34 cellular contexts compared by ENCODE assay signal in the genomic region with DNA sequence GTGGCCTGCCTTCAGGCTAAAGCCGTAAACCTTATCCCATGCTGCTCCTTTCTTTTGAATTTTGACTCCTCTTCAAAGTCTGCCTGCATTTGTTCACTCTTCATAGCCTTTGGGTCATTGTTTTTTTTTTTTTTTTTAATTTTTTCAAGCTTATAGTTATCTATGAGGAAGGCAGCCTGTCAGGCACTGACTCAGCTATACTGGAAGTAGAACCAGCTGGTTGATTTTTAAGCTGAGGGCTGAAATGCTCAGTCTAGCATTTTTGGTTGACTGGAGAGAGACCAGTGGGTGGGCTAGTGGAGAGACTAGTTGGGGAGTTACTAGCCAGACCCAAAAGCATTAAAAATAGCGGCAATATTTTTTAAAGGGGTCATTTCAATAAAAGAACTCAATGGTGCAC. TPM values are rescaled to one million over a fixed set of nuclear protein-coding genes. Genes with fewer than 3 reads are reported as not detected.
DNase-seq lines count a peak whose midpoint lies in the region; ATAC-seq and TF ChIP-seq lines count a peak whose summit lies in the region.
"Had no signal": no experiment of that assay in that cellular context is flagged by ENCODE, and none has a peak within 500 bp of the region (broad histone marks: within the 10 kb centered on the region; RNA-seq: fewer than 3 reads in every experiment).

No MANE protein-coding gene starts in this region.

- TF ChIP-seq CTCF in fibroblast of the aortic adventitia (IDR thresholded peaks at IDR 0.05; ENCODE audit: insufficient read depth, low read length) (no peak), ovary (IDR thresholded peaks at IDR 0.05) (no peak)

- peak; percentile 67 for ATAC-seq in GM19438 (IDR thresholded peaks at IDR 0.05; ENCODE audit: low read depth, unreplicated experiment)
- ATAC-seq in HG03354 (IDR thresholded peaks at IDR 0.05; ENCODE audit: poor library complexity, severe bottlenecking, unreplicated experiment), result peak; percentile 57
- no peak for ATAC-seq in HG02763 (IDR thresholded peaks at IDR 0.05; ENCODE audit: unreplicated experiment)
- ATAC-seq: activated naive CD8-positive, alpha-beta T cell treated with anti-CD3 and anti-CD28 coated beads, Interleukin-2, amount 50 U/mL, for 24 hours; left colon; sciatic nerve; stimulated activated memory B cell treated with anti-CD40 and anti-IgM and Interleukin-4, amounts not matched to agents 10 μg/mL and 1 μg/mL and 100 μg/mL, for 72 hours; upper lobe of right lung had no signal

- TF ChIP-seq EP300 in ovary (IDR thresholded peaks at IDR 0.05), result no peak

- no peaks in the 10 kb centered on the region for H3K9me3 ChIP-seq in ovary
- H3K9me3 ChIP-seq: Caco-2, upper lobe of right lung had no signal

- TF ChIP-seq POLR2A in ovary (IDR thresholded peaks at IDR 0.05), result no peak

- DNase-seq in fibroblast of the aortic adventitia (ENCODE audit: low read depth) (peak; percentile 63), T-helper 1 cell (no peak), ovary (no peak), NCI-H1436 treated with DMSO at 0.1 percent for 48 hours (lab: John Stamatoyannopoulos, UW) (no peak)
- DNase-seq: ACHN; activated CD8-positive, alpha-beta memory T cell treated with anti-CD3 and anti-CD28 coated beads for 24 hours; activated gamma-delta T cell treated with Interleukin-2 at 50 U/mL for 16 hours; activated naive CD8-positive, alpha-beta T cell treated with anti-CD3 and anti-CD28 coated beads, Interleukin-2, amount 50 U/mL, for 24 hours; activated T-cell treated with anti-CD3 and anti-CD28 coated beads, Interleukin-2, amount 50 U/mL, for 24 hours; Caco-2; central memory CD4-positive, alpha-beta T cell; GDM1; left colon; NCI-H1105 treated with DMSO at 0.1 percent for 48 hours; NCI-H2029 treated with DMSO at 0.1 percent for 48 hours; NCI-H2227 treated with DMSO at 0.1 percent for 48 hours; NCI-H69; stimulated activated CD4-positive, alpha-beta T cell treated with anti-CD3 and anti-CD28 coated beads, Interleukin-4, amount 100 ng/mL, for 24 hours; substantia nigra; upper lobe of right lung had no signal

- H3K4me3 ChIP-seq in GM08714 (ENCODE audit: low read length) (peak overlapping the region; percentile 36; the same call in 1 of the 2 replicates), fibroblast of the aortic adventitia (ENCODE audit: low read depth, low read length) (no peak overlapping the region), ovary (no peak overlapping the region)
- H3K4me3 ChIP-seq: BLaER1 treated with 17β-estradiol and CSF1 and Interleukin-3, amounts not matched to agents 10 nM and 100 nM; hepatocyte; neural progenitor cell; upper lobe of right lung had no signal

- H3K27ac ChIP-seq in ovary, result no peak overlapping the region
- H3K27ac ChIP-seq: BLaER1 treated with 17β-estradiol and CSF1 and Interleukin-3, amounts not matched to agents 10 nM and 100 nM; hepatocyte; neural progenitor cell; upper lobe of right lung had no signal

- no peaks in the 10 kb centered on the region for H3K36me3 ChIP-seq in ovary
- H3K36me3 ChIP-seq: BLaER1 treated with 17β-estradiol and CSF1 and Interleukin-3, amounts not matched to agents 10 nM and 100 nM; neural progenitor cell; upper lobe of right lung had no signal

- no peaks in the 10 kb centered on the region for H3K4me1 ChIP-seq in ovary (ENCODE audit: insufficient read depth)
- H3K4me1 ChIP-seq: BLaER1 treated with 17β-estradiol and CSF1 and Interleukin-3, amounts not matched to agents 10 nM and 100 nM; Caco-2; neural progenitor cell; upper lobe of right lung had no signal

- WGBS in ovary, 3 donors, result 58 to 83% (median 74%) methylated on average over 2 of the region's 2 CpGs

- no peaks in the 10 kb centered on the region for H3K27me3 ChIP-seq in ovary
- H3K27me3 ChIP-seq: BLaER1 treated with 17β-estradiol and CSF1 and Interleukin-3, amounts not matched to agents 10 nM and 100 nM; hepatocyte; upper lobe of right lung had no signal

- intact Hi-C loops in ovary (cut with DNase I), result no loop called here

RNA-seq across cellular contexts. Expression of a gene that starts 44.1 kb away (rescaled TPM):
- total RNA-seq in fibroblast of the aortic adventitia (ENCODE audit: low replicate concordance), result not detected in 2 replicates
- under 1 TPM in 5 of 7 donors, not detected in 2; 0.10 to 0.17 (median 0.12) TPM for total RNA-seq in ovary
- under 1 TPM in 1 of 2 donors, not detected in 1; 0.08 TPM for polyA plus RNA-seq in ovary
- total RNA-seq: frontal cortex, RPMI7951, SK-MEL-5 had no signal
- polyA plus RNA-seq: esophagus, hepatocyte, IgD-negative memory B cell had no signal
